Comparison of ENCODE assay signal across 1 cellular context in the genomic region with DNA sequence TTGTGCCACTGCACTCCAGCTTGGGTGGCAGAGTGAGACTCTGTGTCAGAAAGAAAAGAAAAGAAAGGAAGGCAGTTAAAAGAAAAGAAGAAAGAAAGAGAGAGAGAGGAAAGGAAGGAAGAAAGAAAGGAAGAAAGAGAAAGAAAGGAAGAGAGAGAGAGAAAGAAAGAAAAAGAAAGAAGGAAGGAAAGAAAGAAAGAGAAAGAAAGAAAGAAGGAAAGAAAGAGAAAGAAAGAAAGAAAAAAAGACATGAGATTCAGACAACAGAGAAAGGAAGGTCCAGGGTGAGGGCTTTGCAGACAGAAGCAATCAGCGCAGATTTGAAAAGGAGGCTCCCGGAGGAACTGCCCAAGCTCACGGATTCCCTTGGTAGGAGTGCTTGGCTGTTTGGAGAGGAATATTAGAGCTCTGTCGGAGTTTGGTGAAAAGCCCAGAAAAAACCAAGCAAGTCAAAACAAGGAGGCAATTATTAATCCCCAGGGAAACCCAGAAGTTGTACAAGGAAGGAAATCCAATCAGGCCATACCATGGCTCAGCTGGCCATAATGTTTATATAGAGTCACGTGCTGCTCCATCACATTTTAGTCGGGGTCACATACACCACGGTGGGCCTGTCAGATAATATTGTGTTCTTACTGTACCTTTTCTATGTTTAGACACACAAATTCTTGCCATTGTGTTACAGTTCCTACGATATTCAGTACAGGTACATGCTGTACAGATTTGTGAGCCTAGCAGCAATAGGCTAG.
TF ChIP-seq lines count a peak whose summit lies in the region.

No MANE protein-coding gene starts in this region.

TF ChIP-seq in GM23338, 12 proteins besides CTCF, POLR2A, EP300 and RAD21:
- TF ChIP-seq EZH2phosphoT487 (IDR thresholded peaks at IDR 0.05; ENCODE audit: unreplicated experiment) = no peak
- TF ChIP-seq, protein P1, sequence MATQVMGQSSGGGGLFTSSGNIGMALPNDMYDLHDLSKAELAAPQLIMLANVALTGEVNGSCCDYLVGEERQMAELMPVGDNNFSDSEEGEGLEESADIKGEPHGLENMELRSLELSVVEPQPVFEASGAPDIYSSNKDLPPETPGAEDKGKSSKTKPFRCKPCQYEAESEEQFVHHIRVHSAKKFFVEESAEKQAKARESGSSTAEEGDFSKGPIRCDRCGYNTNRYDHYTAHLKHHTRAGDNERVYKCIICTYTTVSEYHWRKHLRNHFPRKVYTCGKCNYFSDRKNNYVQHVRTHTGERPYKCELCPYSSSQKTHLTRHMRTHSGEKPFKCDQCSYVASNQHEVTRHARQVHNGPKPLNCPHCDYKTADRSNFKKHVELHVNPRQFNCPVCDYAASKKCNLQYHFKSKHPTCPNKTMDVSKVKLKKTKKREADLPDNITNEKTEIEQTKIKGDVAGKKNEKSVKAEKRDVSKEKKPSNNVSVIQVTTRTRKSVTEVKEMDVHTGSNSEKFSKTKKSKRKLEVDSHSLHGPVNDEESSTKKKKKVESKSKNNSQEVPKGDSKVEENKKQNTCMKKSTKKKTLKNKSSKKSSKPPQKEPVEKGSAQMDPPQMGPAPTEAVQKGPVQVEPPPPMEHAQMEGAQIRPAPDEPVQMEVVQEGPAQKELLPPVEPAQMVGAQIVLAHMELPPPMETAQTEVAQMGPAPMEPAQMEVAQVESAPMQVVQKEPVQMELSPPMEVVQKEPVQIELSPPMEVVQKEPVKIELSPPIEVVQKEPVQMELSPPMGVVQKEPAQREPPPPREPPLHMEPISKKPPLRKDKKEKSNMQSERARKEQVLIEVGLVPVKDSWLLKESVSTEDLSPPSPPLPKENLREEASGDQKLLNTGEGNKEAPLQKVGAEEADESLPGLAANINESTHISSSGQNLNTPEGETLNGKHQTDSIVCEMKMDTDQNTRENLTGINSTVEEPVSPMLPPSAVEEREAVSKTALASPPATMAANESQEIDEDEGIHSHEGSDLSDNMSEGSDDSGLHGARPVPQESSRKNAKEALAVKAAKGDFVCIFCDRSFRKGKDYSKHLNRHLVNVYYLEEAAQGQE (IDR thresholded peaks at IDR 0.05; ENCODE audit: unreplicated experiment) = no peak
- no peak for TF ChIP-seq POLR2AphosphoS5 (IDR thresholded peaks at IDR 0.05; ENCODE audit: low read depth)
- no peak for TF ChIP-seq CREB1 (CRISPR knock-in tag; IDR thresholded peaks at IDR 0.05; ENCODE audit: low read depth)
- no peak for TF ChIP-seq ZNF331 (CRISPR knock-in tag; IDR thresholded peaks at IDR 0.05; ENCODE audit: low read depth)
- TF ChIP-seq STAT1 (IDR thresholded peaks at IDR 0.05; ENCODE audit: unreplicated experiment) = no peak
- no peak for TF ChIP-seq ZNF114 (CRISPR knock-in tag; IDR thresholded peaks at IDR 0.05)
